In genomic region chr1:204410764-204411450, GRCh38 we compare ENCODE assay signal across 8 cellular contexts. TPM values are rescaled to one million over a fixed set of nuclear protein-coding genes. Genes with fewer than 3 reads are reported as not detected.
A peak's percentile ranks its signal among the peaks of the same experiment; 100 is the strongest.
DNase-seq lines count a peak whose midpoint lies in the region; ATAC-seq and TF ChIP-seq lines count a peak whose summit lies in the region.

No MANE protein-coding gene starts in this region.

- H3K27ac ChIP-seq in OCI-LY1 (ENCODE audit: low read depth, low read length, poor library complexity, severe bottlenecking) (peak overlapping the region; percentile 84), right atrium auricular region (peak overlapping the region; percentile 97 to 99)

- DNase-seq in BE2C: peak; percentile 44
- DNase-seq in amniotic epithelial cell (ENCODE audit: low read depth): peak; percentile 51
- no peak for DNase-seq in right atrium auricular region (ENCODE audit: low spot score)
- peak; percentile 25 for DNase-seq in retinal pigment epithelial cell (ENCODE audit: low read depth)
- DNase-seq in cerebellar nuclear complex (lab: John Stamatoyannopoulos, UW): no peak

- H3K27me3 ChIP-seq in BE2C (no peaks in the 10 kb centered on the region), OCI-LY1 (ENCODE audit: insufficient read depth, low read length) (no peaks in the 10 kb centered on the region), right atrium auricular region (no peaks in the 10 kb centered on the region)

- H3K9me3 ChIP-seq in BE2C: no peaks in the 10 kb centered on the region
- H3K9me3 ChIP-seq in OCI-LY1 (ENCODE audit: low read length): no peaks in the 10 kb centered on the region
- H3K9me3 ChIP-seq in right atrium auricular region: no peaks in the 10 kb centered on the region

- peak overlapping the region; percentile 94 for H3K4me2 ChIP-seq in OCI-LY1 (ENCODE audit: low read length)

- H4K20me1 ChIP-seq in OCI-LY1 (ENCODE audit: insufficient read depth, low read length): 0 out of 2 replicates have a peak, but pooled peaks cover 5% of the 10 kb centered on the region

- peaks cover 8% of the 10 kb centered on the region; the same call in 1 of the 2 replicates for H3F3A ChIP-seq in OCI-LY1 (ENCODE audit: insufficient read depth, low read length)

- peaks cover 56% of the 10 kb centered on the region for H3K79me2 ChIP-seq in OCI-LY1 (ENCODE audit: insufficient read depth, low read length)

- H3K9me2 ChIP-seq in OCI-LY1 (ENCODE audit: low read depth, low read length): no peaks in the 10 kb centered on the region

- peak overlapping the region; percentile 95 for H3K9ac ChIP-seq in OCI-LY1 (ENCODE audit: low read length)

- H2AFZ ChIP-seq in OCI-LY1 (ENCODE audit: low read length): no peak overlapping the region

- TF ChIP-seq CTCF in BE2C (IDR thresholded peaks at IDR 0.05; ENCODE audit: low read depth, low read length) (no peak), OCI-LY1 (IDR thresholded peaks at IDR 0.05; ENCODE audit: low read length) (no peak), right atrium auricular region (IDR thresholded peaks at IDR 0.05) (no peak), retinal pigment epithelial cell (conservative IDR thresholded peaks at IDR 0.05; ENCODE audit: low read depth, low read length) (no peak)

- ATAC-seq in GM18502 (IDR thresholded peaks at IDR 0.05; ENCODE audit: poor library complexity, unreplicated experiment) (peak; percentile 27), HG02943 (IDR thresholded peaks at IDR 0.05; ENCODE audit: low read depth, unreplicated experiment) (peak; percentile 40)

- H3K36me3 ChIP-seq in BE2C (peaks cover 9% of the 10 kb centered on the region), OCI-LY1 (ENCODE audit: insufficient read depth, low read length) (peaks cover 49% of the 10 kb centered on the region), right atrium auricular region (no peaks in the 10 kb centered on the region)

- peaks cover 3% of the 10 kb centered on the region for H3K4me1 ChIP-seq in BE2C
- H3K4me1 ChIP-seq in OCI-LY1 (ENCODE audit: insufficient read depth, low read length, severe bottlenecking): peaks cover 39% of the 10 kb centered on the region
- peaks cover 0 to 22% of the 10 kb centered on the region in 2 donors for H3K4me1 ChIP-seq in right atrium auricular region

- H3K4me3 ChIP-seq in BE2C (ENCODE audit: low read depth, low read length) (peak overlapping the region; percentile 97), OCI-LY1 (ENCODE audit: low read depth, low read length, poor library complexity, severe bottlenecking) (peak overlapping the region; percentile 91), right atrium auricular region (peak overlapping the region; percentile 80 to 94), retinal pigment epithelial cell (ENCODE audit: low read length) (peak overlapping the region; percentile 86)

RNA-seq across cellular contexts. Expression of gene PPP1R15B, which starts 0.7 kb away (rescaled TPM):
- polyA plus RNA-seq in BE2C (2012; ENCODE audit: insufficient read depth, insufficient read length, low read depth): 30.8 TPM
- 10 to 100 TPM; 27.3 to 30.9 TPM for total RNA-seq in right atrium auricular region

RNA-seq across cellular contexts. Expression of gene PLEKHA6, which starts 51.2 kb away (rescaled TPM):
- 47.9 TPM for polyA plus RNA-seq in BE2C (2012; ENCODE audit: insufficient read depth, insufficient read length, low read depth)
- total RNA-seq in right atrium auricular region: 10 to 100 TPM; 18.1 to 25.7 TPM

Comparison
In these comparisons a context has a peak if more than half of its experiments do, and no peak if none do; other contexts are left out.
1. DNase-seq: peak in BE2C (single experiment), amniotic epithelial cell (single experiment) and retinal pigment epithelial cell (single experiment); none in right atrium auricular region (single experiment) and cerebellar nuclear complex (0 of 2).
2. Peak in every context shown above with its lines, with median percentiles within 50 percentile points of each other: H3K4me3 ChIP-seq.